Comparison of ENCODE assay signal across 17 cellular contexts in the genomic region with DNA sequence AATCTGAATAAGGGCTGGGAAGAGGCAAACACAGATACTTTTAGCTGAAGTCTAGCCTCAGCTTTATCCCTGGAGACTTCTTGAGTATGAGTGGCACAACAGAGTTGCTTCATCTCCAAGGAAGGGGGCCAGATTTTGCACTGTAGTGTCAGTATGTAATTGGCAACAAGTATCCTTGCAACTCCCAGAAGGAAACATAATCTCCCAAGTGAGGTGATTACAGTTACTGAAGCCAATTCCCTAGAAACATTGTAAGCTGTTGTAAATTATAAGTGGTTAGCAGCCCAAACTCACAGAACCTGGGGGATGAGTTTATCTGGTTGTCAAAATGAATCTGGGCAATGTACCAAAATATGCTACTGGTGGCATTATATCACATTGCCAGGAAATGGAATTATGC.
DNase-seq lines count a peak whose midpoint lies in the region; TF ChIP-seq lines count a peak whose summit lies in the region.
"Had no signal": no experiment of that assay in that cellular context is flagged by ENCODE, and none has a peak within 500 bp of the region (broad histone marks: within the 10 kb centered on the region; RNA-seq: fewer than 3 reads in every experiment).

No MANE protein-coding gene starts in this region.

- H4K20me1 ChIP-seq in SU-DHL-6 (ENCODE audit: low read depth, low read length) = no peaks in the 10 kb centered on the region

- no peaks in the 10 kb centered on the region for H3F3A ChIP-seq in SU-DHL-6 (ENCODE audit: insufficient read depth)

- no peaks in the 10 kb centered on the region for H3K36me3 Mint-ChIP-seq in activated T-helper 1 cell treated with anti-CD3 and anti-CD28 coated beads, Interleukin-12 subunit alpha, Interleukin-12 subunit beta, Interleukin-2, Interleukin-4 antibody, amounts not matched to agents 30 ng/mL and 10 ng/mL and 1 ng/mL, durations not matched to agents 14 hours and 24 hours and 36 hours (ENCODE audit: low read depth)

- no peak overlapping the region for H3K27ac ChIP-seq in SU-DHL-6 (ENCODE audit: low read depth, low read length)
- H3K27ac ChIP-seq: psoas muscle had no signal

- H3K9ac ChIP-seq in SU-DHL-6 (ENCODE audit: low read length) = no peak overlapping the region

- no peak overlapping the region for H3K27ac Mint-ChIP-seq in activated T-helper 1 cell treated with anti-CD3 and anti-CD28 coated beads, Interleukin-12 subunit alpha, Interleukin-12 subunit beta, Interleukin-2, Interleukin-4 antibody, amounts not matched to agents 30 ng/mL and 10 ng/mL and 1 ng/mL, durations not matched to agents 14 hours and 24 hours and 36 hours
- H3K27ac Mint-ChIP-seq: T-helper 1 cell treated with Interleukin-12 subunit alpha and Interleukin-12 subunit beta and Interleukin-4 antibody, amounts not matched to agents 30 μg/mL and 1 μg/mL, for 36 hours had no signal

- H3K9me3 Mint-ChIP-seq in activated T-helper 1 cell treated with anti-CD3 and anti-CD28 coated beads, Interleukin-12 subunit alpha, Interleukin-12 subunit beta, Interleukin-2, Interleukin-4 antibody, amounts not matched to agents 30 ng/mL and 10 ng/mL and 1 ng/mL, durations not matched to agents 14 hours and 24 hours and 36 hours = peaks cover 10% of the 10 kb centered on the region

- no peaks in the 10 kb centered on the region for H3K79me2 ChIP-seq in SU-DHL-6 (ENCODE audit: insufficient read depth, low read length)

- H3K9me3 ChIP-seq in SU-DHL-6 (ENCODE audit: insufficient read depth, low read length) = no peaks in the 10 kb centered on the region
- H3K9me3 ChIP-seq: psoas muscle had no signal

- no peaks in the 10 kb centered on the region for H3K27me3 ChIP-seq in SU-DHL-6 (ENCODE audit: low read length)

- H3K36me3 ChIP-seq in SU-DHL-6 (ENCODE audit: low read length) = no peaks in the 10 kb centered on the region

- no peak overlapping the region for H3K4me3 ChIP-seq in AG10803 (ENCODE audit: low read length)
- no peak overlapping the region for H3K4me3 ChIP-seq in SU-DHL-6 (ENCODE audit: insufficient read depth, low read length, poor library complexity, severe bottlenecking)
- H3K4me3 ChIP-seq: psoas muscle had no signal

- H3K4me3 Mint-ChIP-seq in activated T-helper 1 cell treated with anti-CD3 and anti-CD28 coated beads, Interleukin-12 subunit alpha, Interleukin-12 subunit beta, Interleukin-2, Interleukin-4 antibody, amounts not matched to agents 30 ng/mL and 10 ng/mL and 1 ng/mL, durations not matched to agents 14 hours and 24 hours and 36 hours = no peak overlapping the region
- H3K4me3 Mint-ChIP-seq: activated T-cell treated with anti-CD3 and anti-CD28 coated beads, Interleukin-2, amount 50 U/mL, for 4 hours; T-helper 1 cell treated with Interleukin-12 subunit alpha and Interleukin-12 subunit beta and Interleukin-4 antibody, amounts not matched to agents 30 μg/mL and 1 μg/mL, for 36 hours had no signal

- no peak for TF ChIP-seq CTCF in AG10803 (conservative IDR thresholded peaks at IDR 0.05; ENCODE audit: low read length)
- no peak for TF ChIP-seq CTCF in SU-DHL-6 (IDR thresholded peaks at IDR 0.05; ENCODE audit: insufficient read depth, low read length, poor library complexity, severe bottlenecking)
- TF ChIP-seq CTCF in GM20000 (IDR thresholded peaks at IDR 0.05; ENCODE audit: extremely low read depth, missing control alignments) = no peak

- H3K4me1 Mint-ChIP-seq in activated T-helper 1 cell treated with anti-CD3 and anti-CD28 coated beads, Interleukin-12 subunit alpha, Interleukin-12 subunit beta, Interleukin-2, Interleukin-4 antibody, amounts not matched to agents 30 ng/mL and 10 ng/mL and 1 ng/mL, durations not matched to agents 14 hours and 24 hours and 36 hours (ENCODE audit: low read depth) = no peaks in the 10 kb centered on the region

- intact Hi-C loops in activated T-helper 1 cell treated with anti-CD3 and anti-CD28 coated beads, Interleukin-12 subunit alpha, Interleukin-12 subunit beta, Interleukin-2, Interleukin-4 antibody, amounts not matched to agents 30 ng/mL and 10 ng/mL and 1 ng/mL, durations not matched to agents 14 hours and 24 hours and 36 hours (cut with micrococcal nuclease) = no loop called here

- no peak overlapping the region for H3K4me2 ChIP-seq in SU-DHL-6 (ENCODE audit: low read depth, low read length, poor library complexity, severe bottlenecking)

- H3K9me2 ChIP-seq in SU-DHL-6 (replicated peaks; ENCODE audit: insufficient read depth, low read length) = no peaks in the 10 kb centered on the region

- DNase-seq in AG10803 (ENCODE audit: low read depth) (peak; percentile 61), M059J (ENCODE audit: low read depth) (peak; percentile 13), iris pigment epithelial cell (ENCODE audit: low read depth) (peak; percentile 37), amygdala (lab: John Stamatoyannopoulos, UW) (no peak), GM20000 (ENCODE audit: low spot score) (no peak), KG1 (lab: John Stamatoyannopoulos, UW) (no peak)
- no peak for DNase-seq in activated T-helper 1 cell treated with anti-CD3 and anti-CD28 coated beads, Interleukin-12 subunit alpha, Interleukin-12 subunit beta, Interleukin-2, Interleukin-4 antibody, amounts not matched to agents 30 ng/mL and 10 ng/mL and 1 ng/mL, durations not matched to agents 14 hours and 24 hours and 36 hours (ENCODE audit: low spot score)
- DNase-seq: activated CD4-positive, alpha-beta T cell treated with anti-CD3 and anti-CD28 coated beads for 48 hours; activated T-cell treated with anti-CD3 and anti-CD28 coated beads, Interleukin-2, amount 50 U/mL, for 4 hours; DMS79; effector CD8-positive, alpha-beta T cell; glutamatergic neuron; NCI-H2081 treated with DMSO at 0.1 percent for 48 hours; psoas muscle; stimulated activated CD4-positive, alpha-beta T cell treated with anti-CD3 and anti-CD28 coated beads, Interleukin-2, amount 100 ng/mL, for 24 hours had no signal

- peak overlapping the region; percentile 59 for H2AFZ ChIP-seq in SU-DHL-6 (ENCODE audit: low read depth, low read length, severe bottlenecking)

- H3K27me3 Mint-ChIP-seq in activated T-helper 1 cell treated with anti-CD3 and anti-CD28 coated beads, Interleukin-12 subunit alpha, Interleukin-12 subunit beta, Interleukin-2, Interleukin-4 antibody, amounts not matched to agents 30 ng/mL and 10 ng/mL and 1 ng/mL, durations not matched to agents 14 hours and 24 hours and 36 hours (ENCODE audit: insufficient read depth) = no peaks in the 10 kb centered on the region

Comparison
In these comparisons a context has a peak if more than half of its experiments do, and no peak if none do; other contexts are left out.
1. DNase-seq: peak in AG10803 (single experiment), M059J (single experiment) and iris pigment epithelial cell (single experiment); none in amygdala (0 of 56), activated T-helper 1 cell treated with anti-CD3 and anti-CD28 coated beads, Interleukin-12 subunit alpha, Interleukin-12 subunit beta, Interleukin-2, Interleukin-4 antibody, amounts not matched to agents 30 ng/mL and 10 ng/mL and 1 ng/mL, durations not matched to agents 14 hours and 24 hours and 36 hours (single experiment), GM20000 (single experiment) and KG1 (single experiment).